ENCODE assay signal across 17 cellular contexts in genomic region chr2:142306126-142306525, GRCh38.
DNase-seq lines count a peak whose midpoint lies in the region; ATAC-seq and TF ChIP-seq lines count a peak whose summit lies in the region.
"Had no signal": no experiment of that assay in that cellular context is flagged by ENCODE, and none has a peak within 500 bp of the region (broad histone marks: within the 10 kb centered on the region; RNA-seq: fewer than 3 reads in every experiment).

No MANE protein-coding gene starts in this region.

- in situ Hi-C loops in astrocyte of the spinal cord (cut with HindIII; ENCODE audit: low sequenced_read_pairs), result no loop called here
- in situ Hi-C loops in gastrocnemius medialis (cut with MboI; ENCODE audit: low sequenced_read_pairs in 4 of 4), result no loop called here
- in situ Hi-C loops in GM13976 (cut with MboI; ENCODE audit: low sequenced_read_pairs, unreplicated experiment), result no loop called here

- ATAC-seq in gastrocnemius medialis, result no peak
- ATAC-seq: GM12878, K562 had no signal

- H3K4me3 ChIP-seq in SJSA1, result no peak overlapping the region
- no peak overlapping the region for H3K4me3 ChIP-seq in astrocyte of the spinal cord (ENCODE audit: low read depth, low read length)
- H3K4me3 ChIP-seq in gastrocnemius medialis, result no peak overlapping the region
- H3K4me3 ChIP-seq: GM12878, K562, SJCRH30 had no signal

- no peak for TF ChIP-seq POLR2A in gastrocnemius medialis (IDR thresholded peaks at IDR 0.05)

- intact Hi-C loops in gastrocnemius medialis (cut with DNase I; ENCODE audit: low total_unique reads), result no loop called here

- H3K27me3 ChIP-seq in SJSA1 (replicated peaks) (no peaks in the 10 kb centered on the region), gastrocnemius medialis (no peaks in the 10 kb centered on the region)
- H3K27me3 ChIP-seq: SJCRH30 had no signal

- TF ChIP-seq CTCF in astrocyte of the spinal cord (IDR thresholded peaks at IDR 0.05; ENCODE audit: low read depth, low read length), result no peak
- TF ChIP-seq CTCF in gastrocnemius medialis (IDR thresholded peaks at IDR 0.05 in 4 of 5, conservative IDR thresholded peaks at IDR 0.05 in 1 of 5), result no peak
- TF ChIP-seq CTCF in GM13976 (IDR thresholded peaks at IDR 0.05; ENCODE audit: borderline replicate concordance, control extremely low read depth, extremely low read depth, insufficient read depth, missing control alignments), result no peak

- DNase-seq in EL (peak; percentile 42), SJSA1 (ENCODE audit: low read depth in 1 of 2, low spot score in 2 of 2) (peak in 1 of 2 experiments; percentile 46), astrocyte of the spinal cord (ENCODE audit: low read depth, low spot score) (peak; percentile 70), kidney tubule cell (ENCODE audit: low spot score) (peak; percentile 74), gastrocnemius medialis (no peak), GM13976 (ENCODE audit: low spot score) (no peak), NCI-H1092 treated with DMSO at 0.1 percent for 48 hours (lab: John Stamatoyannopoulos, UW) (no peak)
- DNase-seq in activated CD8-positive, alpha-beta memory T cell treated with anti-CD3 and anti-CD28 coated beads, Interleukin-2, amount 50 U/mL, for 4 hours, result no peak
- DNase-seq: Caco-2; CD4-positive, alpha-beta T cell; NCI-H1417; NCI-H187; NCI-H2107; NCI-H524 treated with DMSO at 0.1 percent for 48 hours; SJCRH30 had no signal

- H3K9me3 ChIP-seq in SJSA1 (replicated peaks) (0 out of 2 replicates have a peak, but pooled peaks cover 2% of the 10 kb centered on the region), gastrocnemius medialis (no peaks in the 10 kb centered on the region)
- H3K9me3 ChIP-seq: SJCRH30 had no signal

- H3K36me3 ChIP-seq in SJSA1 (no peaks in the 10 kb centered on the region), gastrocnemius medialis (no peaks in the 10 kb centered on the region)
- H3K36me3 ChIP-seq: SJCRH30 had no signal

- H3K4me1 ChIP-seq in SJSA1 (replicated peaks), result peaks cover 24% of the 10 kb centered on the region
- H3K4me1 ChIP-seq in gastrocnemius medialis, result no peaks in the 10 kb centered on the region
- H3K4me1 ChIP-seq: Caco-2, SJCRH30 had no signal

- H3K27ac ChIP-seq in SJSA1 (peak overlapping the region; percentile 47), gastrocnemius medialis (no peak overlapping the region)
- H3K27ac ChIP-seq: SJCRH30 had no signal

Comparison
In these comparisons a context has a peak if more than half of its experiments do, and no peak if none do; other contexts are left out.
1. DNase-seq: peak in EL (single experiment), astrocyte of the spinal cord (single experiment) and kidney tubule cell (single experiment); none in gastrocnemius medialis (0 of 2), GM13976 (single experiment), activated CD8-positive, alpha-beta memory T cell treated with anti-CD3 and anti-CD28 coated beads, Interleukin-2, amount 50 U/mL, for 4 hours (single experiment) and NCI-H1092 treated with DMSO at 0.1 percent for 48 hours (single experiment).